22 cellular contexts compared by ENCODE assay signal in the genomic region with DNA sequence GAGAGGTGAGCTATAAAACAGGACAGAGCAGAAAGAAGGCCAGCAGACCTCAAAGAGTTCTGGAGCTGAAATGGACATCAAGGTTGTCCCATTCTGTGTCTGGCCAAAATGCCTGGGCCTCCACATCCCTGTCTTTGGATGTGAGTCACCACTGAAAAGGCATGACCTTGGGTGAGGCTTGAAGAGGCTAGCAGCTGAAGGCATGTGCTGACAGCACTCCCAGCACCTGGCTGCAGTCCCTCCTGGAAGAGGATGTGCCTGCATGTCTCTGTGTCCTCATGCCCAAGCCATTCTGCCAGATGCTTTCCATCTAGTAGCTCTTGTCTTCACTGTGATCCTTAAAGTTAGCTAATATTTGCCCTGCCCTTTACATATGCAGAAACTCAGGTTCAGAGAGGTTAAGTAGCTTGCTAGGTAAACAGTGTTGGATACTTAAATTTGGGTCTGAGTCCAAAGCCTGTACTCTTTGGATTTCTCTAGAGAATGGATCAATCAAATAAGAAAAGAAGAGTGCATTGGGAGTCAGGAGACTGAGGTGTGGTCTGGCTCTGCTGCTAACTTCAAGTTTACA. TPM values are rescaled to one million over a fixed set of nuclear protein-coding genes. Genes with fewer than 3 reads are reported as not detected.
DNase-seq lines count a peak whose midpoint lies in the region; ATAC-seq and TF ChIP-seq lines count a peak whose summit lies in the region.
"Had no signal": no experiment of that assay in that cellular context is flagged by ENCODE, and none has a peak within 500 bp of the region (broad histone marks: within the 10 kb centered on the region; RNA-seq: fewer than 3 reads in every experiment).

No MANE protein-coding gene starts in this region.

- no peak overlapping the region for H3K9ac ChIP-seq in H9 (ENCODE audit: extremely low read depth, insufficient read length, low read length)
- H3K9ac ChIP-seq: parathyroid adenoma had no signal

- no peak overlapping the region for H3T11ph ChIP-seq in H9 (ENCODE audit: low read length)

- H3K4me1 ChIP-seq in H9 (ENCODE audit: insufficient read depth, low read length): no peaks in the 10 kb centered on the region
- H3K4me1 ChIP-seq in RWPE2 (ENCODE audit: insufficient read depth, poor library complexity, severe bottlenecking): peaks cover 28% of the 10 kb centered on the region
- H3K4me1 ChIP-seq in foreskin keratinocyte: peaks cover 31% of the 10 kb centered on the region
- H3K4me1 ChIP-seq: parathyroid adenoma had no signal

- H3K23ac ChIP-seq in H9 (ENCODE audit: insufficient read length, low read depth, low read length): no peak overlapping the region

- H3K9me3 Mint-ChIP-seq in H9: 0 out of 5 replicates have a peak, but pooled peaks cover 0 to 2% of the 10 kb centered on the region in 2 experiments
- H3K9me3 Mint-ChIP-seq: activated naive CD8-positive, alpha-beta T cell treated with anti-CD3 and anti-CD28 coated beads, Interleukin-2, amount 10 ng/mL, durations not matched to agents 7 days and 5 days; activated T-helper 1 cell treated with anti-CD3 and anti-CD28 coated beads, Interleukin-12 subunit alpha, Interleukin-12 subunit beta, Interleukin-2, Interleukin-4 antibody, amounts not matched to agents 30 ng/mL and 10 ng/mL and 1 ng/mL, durations not matched to agents 14 hours and 24 hours and 36 hours; T-helper 2 cell treated with Interferon-gamma antibody and Interleukin-4, amounts not matched to agents 5 μg/mL and 100 μg/mL, for 36 hours had no signal

- no peak overlapping the region for H2BK12ac ChIP-seq in H9 (ENCODE audit: insufficient read length, low read depth, low read length)

- peak overlapping the region in 2 of 3 experiments; percentile 20 to 87; a peak in 2 of 7 replicates for H3K27ac Mint-ChIP-seq in H9
- H3K27ac Mint-ChIP-seq: activated naive CD8-positive, alpha-beta T cell treated with anti-CD3 and anti-CD28 coated beads, Interleukin-2, amount 10 ng/mL, durations not matched to agents 7 days and 5 days; activated T-helper 1 cell treated with anti-CD3 and anti-CD28 coated beads, Interleukin-12 subunit alpha, Interleukin-12 subunit beta, Interleukin-2, Interleukin-4 antibody, amounts not matched to agents 30 ng/mL and 10 ng/mL and 1 ng/mL, durations not matched to agents 14 hours and 24 hours and 36 hours; natural killer cell; T-helper 2 cell treated with Interferon-gamma antibody and Interleukin-4, amounts not matched to agents 5 μg/mL and 100 μg/mL, for 36 hours had no signal

- no peak overlapping the region for H3K4me2 ChIP-seq in H9 (ENCODE audit: insufficient read depth, insufficient read length, low read length)

- no peaks in the 10 kb centered on the region for H3K36me3 ChIP-seq in RWPE2 (ENCODE audit: low read depth)

- no peak overlapping the region for H3K4me3 Mint-ChIP-seq in H9
- H3K4me3 Mint-ChIP-seq: activated naive CD8-positive, alpha-beta T cell treated with anti-CD3 and anti-CD28 coated beads, Interleukin-2, amount 10 ng/mL, durations not matched to agents 7 days and 5 days; activated T-helper 1 cell treated with anti-CD3 and anti-CD28 coated beads, Interleukin-12 subunit alpha, Interleukin-12 subunit beta, Interleukin-2, Interleukin-4 antibody, amounts not matched to agents 30 ng/mL and 10 ng/mL and 1 ng/mL, durations not matched to agents 14 hours and 24 hours and 36 hours; natural killer cell; T-helper 2 cell treated with Interferon-gamma antibody and Interleukin-4, amounts not matched to agents 5 μg/mL and 100 μg/mL, for 36 hours had no signal

- H3K4me1 Mint-ChIP-seq in H9: peaks cover 0 to 13% of the 10 kb centered on the region in 2 experiments; a peak in 2 of 4 replicates
- H3K4me1 Mint-ChIP-seq: activated naive CD8-positive, alpha-beta T cell treated with anti-CD3 and anti-CD28 coated beads, Interleukin-2, amount 10 ng/mL, durations not matched to agents 7 days and 5 days; natural killer cell had no signal

- no peaks in the 10 kb centered on the region for H4K20me1 ChIP-seq in H9 (ENCODE audit: control insufficient read depth, insufficient read depth, insufficient read length)

- H2BK5ac ChIP-seq in H9 (ENCODE audit: insufficient read length, low read length): no peak overlapping the region

- H3K36me3 Mint-ChIP-seq in H9 (ENCODE audit: insufficient read depth in 1 of 3, low read depth in 3 of 3): peaks cover 4 to 5% (median 4%) of the 10 kb centered on the region in 3 experiments; a peak in 5 of 7 replicates
- H3K36me3 Mint-ChIP-seq: activated naive CD8-positive, alpha-beta T cell treated with anti-CD3 and anti-CD28 coated beads, Interleukin-2, amount 10 ng/mL, durations not matched to agents 7 days and 5 days; natural killer cell had no signal

- no peak overlapping the region for H2BK15ac ChIP-seq in H9 (ENCODE audit: low read depth, low read length)

- no peaks in the 10 kb centered on the region for H3K79me1 ChIP-seq in H9 (ENCODE audit: insufficient read depth, low read depth, low read length, poor library complexity, severe bottlenecking)

- H3K9me3 ChIP-seq in H9 (ENCODE audit: control insufficient read depth, low read depth, low read length): no peaks in the 10 kb centered on the region
- H3K9me3 ChIP-seq in RWPE2 (ENCODE audit: severe bottlenecking): no peaks in the 10 kb centered on the region

- DNase-seq in H9: no peak
- DNase-seq in RWPE2 (ENCODE audit: low spot score): peak; percentile 69
- DNase-seq in foreskin keratinocyte: peak; percentile 62 to 83
- no peak for DNase-seq in NCI-H2081 treated with DMSO at 0.1 percent for 48 hours (lab: John Stamatoyannopoulos, UW)
- no peak for DNase-seq in NCI-H2029 treated with DMSO at 0.1 percent for 48 hours (lab: John Stamatoyannopoulos, UW)
- DNase-seq: activated CD4-positive, CD25-positive, alpha-beta regulatory T cell; activated CD8-positive, alpha-beta memory T cell treated with anti-CD3 and anti-CD28 coated beads for 24 hours; activated naive CD8-positive, alpha-beta T cell treated with anti-CD3 and anti-CD28 coated beads, Interleukin-2, amount 10 ng/mL, durations not matched to agents 7 days and 5 days; C1 segment of cervical spinal cord; dermis blood vessel endothelial cell; H7; natural killer cell; stimulated activated CD4-positive, alpha-beta T cell treated with anti-CD3 and anti-CD28 coated beads, Interleukin-2, amount 100 ng/mL, for 24 hours had no signal

- no peak overlapping the region for H2AK5ac ChIP-seq in H9 (ENCODE audit: insufficient read length, low read length)

- no peak overlapping the region for H2BK120ac ChIP-seq in H9 (ENCODE audit: low read depth, low read length, poor library complexity, severe bottlenecking)

- H3K14ac ChIP-seq in H9 (ENCODE audit: insufficient read depth, low read length): no peak overlapping the region; the same call in 1 of the 2 replicates

- H3K27ac ChIP-seq in H9 (ENCODE audit: insufficient read length, low read depth, low read length) (no peak overlapping the region), RWPE2 (ENCODE audit: poor library complexity, severe bottlenecking) (peak overlapping the region; percentile 16), foreskin keratinocyte (no peak overlapping the region)
- H3K27ac ChIP-seq: epithelial cell of prostate, parathyroid adenoma, SK-N-MC had no signal

- ATAC-seq in RWPE2 (ENCODE audit: low read depth) (peak; percentile 92), foreskin keratinocyte (peak; percentile 80), GM21786 (IDR thresholded peaks at IDR 0.05; ENCODE audit: unreplicated experiment) (no peak), HG02840 (IDR thresholded peaks at IDR 0.05; ENCODE audit: low FRiP score, unreplicated experiment) (no peak)
- ATAC-seq: K562, natural killer cell, Panc1 had no signal

- H2BK20ac ChIP-seq in H9 (ENCODE audit: low read depth, low read length, poor library complexity, severe bottlenecking): no peak overlapping the region

- H3K18ac ChIP-seq in H9 (ENCODE audit: insufficient read length, low read depth, low read length): no peak overlapping the region

- no peak overlapping the region for H2AFZ ChIP-seq in H9 (ENCODE audit: low read length)
- H2AFZ ChIP-seq: parathyroid adenoma had no signal

- TF ChIP-seq CTCF in H9 (conservative IDR thresholded peaks at IDR 0.05) (no peak), RWPE2 (IDR thresholded peaks at IDR 0.05; ENCODE audit: poor library complexity, severe bottlenecking) (no peak), foreskin keratinocyte (conservative IDR thresholded peaks at IDR 0.05) (no peak)

- H4K5ac ChIP-seq in H9 (ENCODE audit: insufficient read length, low read depth, low read length): no peak overlapping the region

- no peak overlapping the region for H4K91ac ChIP-seq in H9 (ENCODE audit: insufficient read length, low read depth, low read length)

- no peak overlapping the region for H3K56ac ChIP-seq in H9 (ENCODE audit: insufficient read length, low read depth, low read length)

- H3K27me3 ChIP-seq in H9 (ENCODE audit: insufficient read depth, low read length) (no peaks in the 10 kb centered on the region), RWPE2 (ENCODE audit: insufficient read depth, poor library complexity, severe bottlenecking) (no peaks in the 10 kb centered on the region), foreskin keratinocyte (no peaks in the 10 kb centered on the region)

- H4K8ac ChIP-seq in H9 (replicated peaks; ENCODE audit: insufficient read length, low read depth, low read length): no peak overlapping the region

- H3K23me2 ChIP-seq in H9 (ENCODE audit: insufficient read length, low read depth, low read length, poor library complexity, severe bottlenecking): no peaks in the 10 kb centered on the region

- no peaks in the 10 kb centered on the region for H3K27me3 Mint-ChIP-seq in H9 (ENCODE audit: low read depth)

- H3K4ac ChIP-seq in H9 (ENCODE audit: low read depth, low read length): no peak overlapping the region

- H3K79me2 ChIP-seq in H9 (ENCODE audit: insufficient read depth, low read length): no peaks in the 10 kb centered on the region
- H3K79me2 ChIP-seq: parathyroid adenoma had no signal

- no peak overlapping the region for H3K4me3 ChIP-seq in RWPE2 (ENCODE audit: severe bottlenecking)
- H3K4me3 ChIP-seq: K562, SK-N-MC had no signal

RNA-seq across cellular contexts. Expression of a gene that starts 35.8 kb away (rescaled TPM):
- 4.5 and 5.0 TPM in 2 replicates for total RNA-seq in H9 (2021)
- total RNA-seq in foreskin keratinocyte: not detected in 2 replicates
- 0.10 TPM in 1 of 2 replicates, not detected in the other for polyA plus RNA-seq in foreskin keratinocyte
- total RNA-seq: activated naive CD8-positive, alpha-beta T cell treated with anti-CD3 and anti-CD28 coated beads, Interleukin-2, amount 10 ng/mL, durations not matched to agents 7 days and 5 days; activated T-helper 1 cell treated with anti-CD3 and anti-CD28 coated beads, Interleukin-12 subunit alpha, Interleukin-12 subunit beta, Interleukin-2, Interleukin-4 antibody, amounts not matched to agents 30 ng/mL and 10 ng/mL and 1 ng/mL, durations not matched to agents 14 hours and 24 hours and 36 hours; dermis blood vessel endothelial cell; natural killer cell had no signal

Comparison
In these comparisons a context has a peak if more than half of its experiments do, and no peak if none do; other contexts are left out.
1. DNase-seq: peak in RWPE2 (single experiment) and foreskin keratinocyte (2 of 2); none in H9 (single experiment), NCI-H2081 treated with DMSO at 0.1 percent for 48 hours (single experiment) and NCI-H2029 treated with DMSO at 0.1 percent for 48 hours (single experiment).
2. ATAC-seq: peak in RWPE2 (single experiment) and foreskin keratinocyte (single experiment); none in GM21786 (single experiment) and HG02840 (single experiment).